ENCODE assay signal across 8 cellular contexts in the genomic region with DNA sequence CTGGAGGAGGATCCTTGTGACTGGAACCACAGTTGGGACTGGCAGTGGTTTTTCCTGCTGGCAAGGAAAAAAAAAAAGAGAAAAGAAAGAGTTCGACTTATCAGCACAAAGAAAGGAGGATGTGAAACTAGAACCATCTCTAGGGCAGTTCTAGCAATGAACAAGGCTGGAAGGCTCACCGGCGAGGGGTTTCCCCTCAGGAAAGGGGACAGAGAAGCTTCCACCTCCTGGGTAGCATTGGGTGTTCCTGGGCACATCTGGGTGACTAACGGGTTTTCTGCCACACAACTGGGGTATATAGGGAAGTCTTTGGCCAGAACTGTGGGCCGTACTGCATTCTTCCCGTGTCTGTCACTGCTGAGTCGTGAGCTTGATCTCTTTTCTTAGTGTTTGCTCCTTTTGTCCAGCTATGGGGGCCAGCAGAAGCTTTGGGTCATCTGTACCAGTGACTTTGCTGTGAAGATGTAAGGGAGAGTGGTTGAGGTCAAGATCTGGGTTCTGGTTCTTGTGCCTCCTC.
DNase-seq lines count a peak whose midpoint lies in the region; ATAC-seq and TF ChIP-seq lines count a peak whose summit lies in the region.

No MANE protein-coding gene starts in this region.

- peaks cover 14% of the 10 kb centered on the region for H3K36me3 ChIP-seq in OCI-LY7 (ENCODE audit: insufficient read depth, low read length)
- H3K36me3 ChIP-seq in endodermal cell (ENCODE audit: control insufficient read depth, insufficient read depth, low read length) = no peaks in the 10 kb centered on the region

- no peaks in the 10 kb centered on the region for H3K9me2 ChIP-seq in OCI-LY7 (ENCODE audit: insufficient read depth, low read length)

- H3K4me1 ChIP-seq in OCI-LY7 (ENCODE audit: insufficient read depth, low read length, poor library complexity, severe bottlenecking) (peaks cover 87% of the 10 kb centered on the region), endodermal cell (ENCODE audit: control insufficient read depth, insufficient read depth, low read length) (peaks cover 5% of the 10 kb centered on the region)

- peaks cover 25% of the 10 kb centered on the region for H3K4me1 Mint-ChIP-seq in endodermal cell

- no peaks in the 10 kb centered on the region for H3K36me3 Mint-ChIP-seq in endodermal cell (ENCODE audit: low read depth)

- CTCF ChIA-PET in OCI-LY7 (lab: Charles Lee; ENCODE audit: unreplicated experiment) = interaction anchor here (0.6 to 3.1 kb wide), 7 partner anchors 14 to 194 kb away, joined by 3 to 35 read pairs (median 3); no protein-coding TSS in a partner anchor

- H3K9me3 ChIP-seq in OCI-LY7 (ENCODE audit: low read length) = peaks cover 4% of the 10 kb centered on the region; the same call in 1 of the 2 replicates
- H3K9me3 ChIP-seq in endodermal cell (ENCODE audit: control insufficient read depth, low read length) = no peaks in the 10 kb centered on the region

- H3K27ac ChIP-seq in OCI-LY7 (ENCODE audit: low read depth, low read length, poor library complexity, severe bottlenecking) = peak overlapping the region; percentile 71
- H3K27ac ChIP-seq in endodermal cell (ENCODE audit: low read depth, low read length) = no peak overlapping the region
- peak overlapping the region; percentile 52 for H3K27ac ChIP-seq in substantia nigra (ENCODE audit: low read depth, low read length, poor library complexity, severe bottlenecking)

- H3K27ac Mint-ChIP-seq in endodermal cell = peak overlapping the region; percentile 36

- POLR2A ChIA-PET in OCI-LY7 (lab: Charles Lee) = interaction anchor here (0.5 to 3.6 kb wide), 27 partner anchors 12 to 709 kb away, joined by 3 to 24 read pairs (median 6); no protein-coding TSS in a partner anchor

- no peaks in the 10 kb centered on the region for H3K27me3 Mint-ChIP-seq in endodermal cell (ENCODE audit: insufficient read depth)

- H3K79me2 ChIP-seq in OCI-LY7 (ENCODE audit: insufficient read depth, low read depth, low read length) = peaks cover 12% of the 10 kb centered on the region; the same call in 1 of the 2 replicates

- peak; percentile 69 for ATAC-seq in HG02884 (IDR thresholded peaks at IDR 0.05; ENCODE audit: unreplicated experiment)

- no peak overlapping the region for H3K9ac ChIP-seq in endodermal cell (ENCODE audit: extremely low read depth, low read length, poor library complexity, severe bottlenecking)

- peaks cover 4% of the 10 kb centered on the region; the same call in 1 of the 2 replicates for H4K20me1 ChIP-seq in OCI-LY7 (ENCODE audit: insufficient read depth, low read length)

- no TSS peak for BruUV-seq in OCI-LY7 (replicated peaks; lab: Mats Ljungman, UMichigan)

- no peak overlapping the region for H3K4me3 Mint-ChIP-seq in endodermal cell

- H3K4me3 ChIP-seq in OCI-LY7 (ENCODE audit: low read depth, low read length, poor library complexity, severe bottlenecking) = peak overlapping the region; percentile 10
- no peak overlapping the region for H3K4me3 ChIP-seq in endodermal cell (ENCODE audit: low read length)

- intact Hi-C loops in OCI-LY7 (cut with micrococcal nuclease; ENCODE audit: unreplicated experiment) = loop anchor here (1.0 to 5.0 kb wide), 2 partner anchors 26 to 125 kb away; partner anchors contain the start of gene PTPRJ

- TF ChIP-seq CTCF in OCI-LY7 (conservative IDR thresholded peaks at IDR 0.05; ENCODE audit: low read length) (no peak), endodermal cell (conservative IDR thresholded peaks at IDR 0.05) (no peak)

- WGBS in endodermal cell (ENCODE audit: insufficient coverage in 1 of 2, insufficient read length in 1 of 2), 2 experiments = 87 to 91% methylated on average over 7 of the region's 7 CpGs

- H3K27me3 ChIP-seq in endodermal cell (ENCODE audit: control insufficient read depth, insufficient read depth, low read length, poor library complexity, severe bottlenecking) = no peaks in the 10 kb centered on the region

- no peaks in the 10 kb centered on the region for H3K9me3 Mint-ChIP-seq in endodermal cell

- DNase-seq in activated CD8-positive, alpha-beta memory T cell treated with anti-CD3 and anti-CD28 coated beads for 24 hours = peak; percentile 58
- no peak for DNase-seq in activated CD8-positive, alpha-beta memory T cell treated with anti-CD3 and anti-CD28 coated beads, Interleukin-2, amount 50 U/mL, for 4 hours
- DNase-seq in OCI-LY7 (ENCODE audit: low spot score) (peak; percentile 83), endodermal cell (no peak), substantia nigra (lab: John Stamatoyannopoulos, UW) (peak in 2 of 49 donors; percentile 20 to 22), GDM1 (lab: John Stamatoyannopoulos, UW) (no peak), D341Med (ENCODE audit: low spot score) (no peak)

- peak overlapping the region; percentile 91 for H3K4me2 ChIP-seq in OCI-LY7 (ENCODE audit: low read length)

- H2AFZ ChIP-seq in OCI-LY7 (ENCODE audit: low read length) = no peak overlapping the region

Comparison
In these comparisons a context has a peak if more than half of its experiments do, and no peak if none do; other contexts are left out.
1. DNase-seq: peak in activated CD8-positive, alpha-beta memory T cell treated with anti-CD3 and anti-CD28 coated beads for 24 hours (single experiment) and OCI-LY7 (single experiment); none in activated CD8-positive, alpha-beta memory T cell treated with anti-CD3 and anti-CD28 coated beads, Interleukin-2, amount 50 U/mL, for 4 hours (single experiment), endodermal cell (single experiment), GDM1 (single experiment) and D341Med (single experiment).